ENCODE assay signal across 8 cellular contexts in genomic region chr2:191020221-191020741, GRCh38. TPM values are rescaled to one million over a fixed set of nuclear protein-coding genes. Genes with fewer than 3 reads are reported as not detected.
DNase-seq lines count a peak whose midpoint lies in the region; ATAC-seq, FAIRE-seq and TF ChIP-seq lines count a peak whose summit lies in the region.

No MANE protein-coding gene starts in this region.

- no peaks in the 10 kb centered on the region; the same call in 1 of the 2 replicates for H3K9me2 ChIP-seq in GM23338 (ENCODE audit: insufficient read depth)

- 0 out of 2 replicates have a peak, but pooled peaks cover 5% of the 10 kb centered on the region for H3F3A ChIP-seq in GM23338 (replicated peaks; ENCODE audit: low read depth)

- no peak for TF ChIP-seq CTCF in GM23338 (conservative IDR thresholded peaks at IDR 0.05; ENCODE audit: low read depth in 2 of 2)

- no peaks in the 10 kb centered on the region for H4K20me1 ChIP-seq in GM23338 (replicated peaks; ENCODE audit: insufficient read depth)

- H3K4me1 ChIP-seq in GM23338 (ENCODE audit: insufficient read depth) = peaks cover 5% of the 10 kb centered on the region; the same call in 1 of the 2 replicates

- H3K4me2 ChIP-seq in GM23338 = peak overlapping the region; percentile 98

- peak; percentile 69 for FAIRE-seq in RCC 7860 (lab: Jason Lieb, UNC)

- no peak overlapping the region; the same call in 2 of the 3 replicates for H3K4me3 Mint-ChIP-seq in GM23338
- H3K4me3 Mint-ChIP-seq in natural killer cell treated with Interleukin-12 subunit alpha and Interleukin-12 subunit beta and Interleukin-15 and Interleukin-18, amount 100 ng/mL, for 72 hours = no peak overlapping the region

- H2AFZ ChIP-seq in GM23338 = peak overlapping the region; percentile 89

- no peaks in the 10 kb centered on the region for H3K9me3 Mint-ChIP-seq in GM23338
- peaks cover 2% of the 10 kb centered on the region for H3K9me3 Mint-ChIP-seq in natural killer cell treated with Interleukin-12 subunit alpha and Interleukin-12 subunit beta and Interleukin-15 and Interleukin-18, amount 100 ng/mL, for 72 hours

- no peaks in the 10 kb centered on the region for H3K36me3 ChIP-seq in GM23338 (ENCODE audit: insufficient read depth)

- DNase-seq in EH (ENCODE audit: low read depth) (peak; percentile 97), GM23338 (ENCODE audit: low spot score) (peak; percentile 97), Kasumi-1 (lab: John Stamatoyannopoulos, UW) (peak; percentile 99 to 100), RCC 7860 (ENCODE audit: low spot score) (peak; percentile 95), fibroblast of peridontal ligament (ENCODE audit: extremely low read depth) (peak; percentile 96)
- DNase-seq in activated T-helper 1 cell treated with anti-CD3 and anti-CD28 coated beads, Interleukin-2, amount 50 U/mL, for 16 hours (ENCODE audit: low read depth in 1 of 2, low spot score in 1 of 2) = peak; percentile 78 to 92
- DNase-seq in natural killer cell treated with Interleukin-12 subunit alpha and Interleukin-12 subunit beta and Interleukin-15 and Interleukin-18, amount 100 ng/mL, for 72 hours (ENCODE audit: low spot score) = peak; percentile 94
- peak; percentile 90 for DNase-seq in stimulated activated naive CD4-positive, alpha-beta T cell treated with Interleukin-2 at 50 U/mL for 16 hours (lab: John Stamatoyannopoulos, UW)

- peak overlapping the region; percentile 86 for H3K27ac ChIP-seq in GM23338 (ENCODE audit: low read depth)

- H3K36me3 Mint-ChIP-seq in GM23338 (ENCODE audit: low read depth) = no peaks in the 10 kb centered on the region
- peaks cover 13% of the 10 kb centered on the region for H3K36me3 Mint-ChIP-seq in natural killer cell treated with Interleukin-12 subunit alpha and Interleukin-12 subunit beta and Interleukin-15 and Interleukin-18, amount 100 ng/mL, for 72 hours

- H3K27me3 Mint-ChIP-seq in GM23338 (ENCODE audit: insufficient read depth, low read depth, poor library complexity) = peaks cover 2% of the 10 kb centered on the region
- no peaks in the 10 kb centered on the region for H3K27me3 Mint-ChIP-seq in natural killer cell treated with Interleukin-12 subunit alpha and Interleukin-12 subunit beta and Interleukin-15 and Interleukin-18, amount 100 ng/mL, for 72 hours

- H3K79me2 ChIP-seq in GM23338 (replicated peaks; ENCODE audit: insufficient read depth) = no peaks in the 10 kb centered on the region

- peaks cover 26% of the 10 kb centered on the region for H3K27me3 ChIP-seq in GM23338 (ENCODE audit: insufficient read depth)

- ATAC-seq in GM23338 = peak; percentile 95
- peak; percentile 88 to 90 for ATAC-seq in natural killer cell treated with Interleukin-12 subunit alpha and Interleukin-12 subunit beta and Interleukin-15 and Interleukin-18, amount 100 ng/mL, for 72 hours

- H3K4me1 Mint-ChIP-seq in GM23338 = no peaks in the 10 kb centered on the region
- H3K4me1 Mint-ChIP-seq in natural killer cell treated with Interleukin-12 subunit alpha and Interleukin-12 subunit beta and Interleukin-15 and Interleukin-18, amount 100 ng/mL, for 72 hours (ENCODE audit: low read depth in 2 of 2) = peaks cover 11 to 18% of the 10 kb centered on the region in 2 donors

- peak overlapping the region; percentile 92 for H3K4me3 ChIP-seq in GM23338

- no peak overlapping the region for H3K27ac Mint-ChIP-seq in GM23338
- no peak overlapping the region for H3K27ac Mint-ChIP-seq in natural killer cell treated with Interleukin-12 subunit alpha and Interleukin-12 subunit beta and Interleukin-15 and Interleukin-18, amount 100 ng/mL, for 72 hours

TF ChIP-seq in GM23338, 12 proteins besides CTCF, POLR2A, EP300 and RAD21 (continues in another document):
- TF ChIP-seq CREB1 (CRISPR knock-in tag; IDR thresholded peaks at IDR 0.05; ENCODE audit: low read depth) (peak; percentile 80), POLR2AphosphoS5 (IDR thresholded peaks at IDR 0.05; ENCODE audit: low read depth) (peak; percentile 99), STAT1 (IDR thresholded peaks at IDR 0.05; ENCODE audit: unreplicated experiment) (no peak), ETS1 (IDR thresholded peaks at IDR 0.05) (peak; percentile 87), REST (IDR thresholded peaks at IDR 0.05; ENCODE audit: unreplicated experiment) (no peak), EZH2 (IDR thresholded peaks at IDR 0.05; ENCODE audit: low read depth, unreplicated experiment) (no peak)

RNA-seq across cellular contexts. Expression of gene STAT1, which starts 6.3 kb away (rescaled TPM):
- total RNA-seq in GM23338 (2014; rRNA removed; shearing (Covaris generic)) = 43.2 and 47.4 TPM in 2 replicates
- 15.1 and 16.3 TPM in 2 replicates for polyA plus RNA-seq in GM23338 (2016; fragmentation: Nextera tagmentation; extraction: Ambion mirVana)
- 100 to 1,000 TPM; 145 to 252 TPM for total RNA-seq in natural killer cell treated with Interleukin-12 subunit alpha and Interleukin-12 subunit beta and Interleukin-15 and Interleukin-18, amount 100 ng/mL, for 72 hours

Comparison
In these comparisons a context has a peak if more than half of its experiments do, and no peak if none do; other contexts are left out.
1. Peak in every context shown above with its lines: DNase-seq, ATAC-seq, H3K4me3 ChIP-seq and H3K27ac ChIP-seq.